In genomic region chr5:167573274-167574127, GRCh38 we compare ENCODE assay signal across 8 cellular contexts.
DNase-seq lines count a peak whose midpoint lies in the region; ATAC-seq and TF ChIP-seq lines count a peak whose summit lies in the region.

No MANE protein-coding gene starts in this region.

- H3K18ac ChIP-seq in mesendoderm (ENCODE audit: low read length), result no peak overlapping the region

- TF ChIP-seq CTCF in cardiac fibroblast (IDR thresholded peaks at IDR 0.05; ENCODE audit: low read depth, low read length), result no peak

- H2BK5ac ChIP-seq in mesendoderm (ENCODE audit: low read length), result peak overlapping the region; percentile 14

- no peak overlapping the region for H4K8ac ChIP-seq in mesendoderm (ENCODE audit: low read depth, low read length)

- H3K36me3 ChIP-seq in mesendoderm (ENCODE audit: control insufficient read depth, insufficient read depth, low read length), result no peaks in the 10 kb centered on the region

- H3K79me1 ChIP-seq in mesendoderm (ENCODE audit: low read length), result no peaks in the 10 kb centered on the region

- H3K4me3 ChIP-seq in cardiac fibroblast (replicated peaks in 1 of 2; ENCODE audit: low read depth in 2 of 2, low read length in 2 of 2), result peak overlapping the region; percentile 30 to 38
- peak overlapping the region; percentile 4 for H3K4me3 ChIP-seq in mesendoderm (ENCODE audit: low read length)

- no CpG with 5 or more reads among the region's 25 CpGs for WGBS in mesendoderm (ENCODE audit: extremely low coverage, insufficient coverage, low lambda C conversion rate)

- no peaks in the 10 kb centered on the region for H3K27me3 ChIP-seq in mesendoderm (ENCODE audit: insufficient read depth, low read length, poor library complexity)

- H2BK120ac ChIP-seq in mesendoderm (ENCODE audit: low read depth, low read length), result no peak overlapping the region

- peak; percentile 14 for DNase-seq in AG08396 (ENCODE audit: low spot score)
- peak; percentile 19 for DNase-seq in LHCN-M2 (ENCODE audit: low read depth)
- DNase-seq in cardiac fibroblast (ENCODE audit: low read depth in 2 of 2), result peak; percentile 37 to 47
- peak; percentile 95 for DNase-seq in mesendoderm
- no peak for DNase-seq in SIG-M5 (lab: John Stamatoyannopoulos, UW)
- no peak for DNase-seq in globus pallidus (ENCODE audit: low spot score)
- no peak for DNase-seq in HK-2 (ENCODE audit: unreplicated experiment)

- H4K5ac ChIP-seq in mesendoderm (ENCODE audit: low read length), result no peak overlapping the region

- H3K56ac ChIP-seq in mesendoderm (ENCODE audit: low read length), result peak overlapping the region; percentile 79

- H3K79me2 ChIP-seq in mesendoderm (ENCODE audit: control insufficient read depth, insufficient read depth, low read length), result no peaks in the 10 kb centered on the region

- H3K4me2 ChIP-seq in mesendoderm (ENCODE audit: low read length), result peak overlapping the region; percentile 12

- no peak overlapping the region for H3K23ac ChIP-seq in mesendoderm (ENCODE audit: low read length)

- peaks cover 12% of the 10 kb centered on the region for H3K4me1 ChIP-seq in mesendoderm (ENCODE audit: control insufficient read depth, low read depth, low read length)

- no peak overlapping the region for H2AK5ac ChIP-seq in mesendoderm (ENCODE audit: low read length)

- peak overlapping the region; percentile 45 for H3K27ac ChIP-seq in mesendoderm (ENCODE audit: low read depth, low read length)

- no peak overlapping the region for H2BK15ac ChIP-seq in mesendoderm (replicated peaks; ENCODE audit: low read depth)

- no peak overlapping the region for H3K4ac ChIP-seq in mesendoderm (ENCODE audit: low read depth, low read length)

- H3K9ac ChIP-seq in mesendoderm (ENCODE audit: low read length), result peak overlapping the region; percentile 61

- ATAC-seq in GM21737 (IDR thresholded peaks at IDR 0.05; ENCODE audit: unreplicated experiment), result no peak

Comparison
In these comparisons a context has a peak if more than half of its experiments do, and no peak if none do; other contexts are left out.
1. DNase-seq: peak in AG08396 (single experiment), LHCN-M2 (single experiment), cardiac fibroblast (2 of 2) and mesendoderm (single experiment); none in SIG-M5 (single experiment), globus pallidus (single experiment) and HK-2 (single experiment).